In genomic region chrX:40094900-40095587, GRCh38 we compare ENCODE assay signal across 9 cellular contexts. TPM values are rescaled to one million over a fixed set of nuclear protein-coding genes. Genes with fewer than 3 reads are reported as not detected.
A peak's percentile ranks its signal among the peaks of the same experiment; 100 is the strongest.
DNase-seq lines count a peak whose midpoint lies in the region; ATAC-seq, FAIRE-seq and TF ChIP-seq lines count a peak whose summit lies in the region.
"Had no signal": no experiment of that assay in that cellular context is flagged by ENCODE, and none has a peak within 500 bp of the region (broad histone marks: within the 10 kb centered on the region; RNA-seq: fewer than 3 reads in every experiment).

No MANE protein-coding gene starts in this region.

- no peaks in the 10 kb centered on the region for H3K9me3 Mint-ChIP-seq in activated CD4-positive, alpha-beta T cell treated with anti-CD3 and anti-CD28 coated beads for 36 hours (ENCODE audit: low read depth)
- no peaks in the 10 kb centered on the region for H3K9me3 Mint-ChIP-seq in activated T-cell treated with anti-CD3 and anti-CD28 coated beads, Interleukin-2, amount 50 U/mL, for 4 hours

- TF ChIP-seq POLR2A in H54 (IDR thresholded peaks at IDR 0.05; ENCODE audit: low read depth, low read length) = no peak

- H3K4me1 ChIP-seq in subcutaneous abdominal adipose tissue (ENCODE audit: control insufficient read depth in 5 of 5, insufficient read depth in 5 of 5, low read length in 5 of 5) = peaks cover 0 to 55% (median 35%) of the 10 kb centered on the region in 5 donors

- H3K9me3 ChIP-seq in iPS-18c (ENCODE audit: control insufficient read depth, insufficient read depth, low read length) (peaks cover 22% of the 10 kb centered on the region), subcutaneous abdominal adipose tissue (ENCODE audit: control insufficient read depth in 5 of 5, low read length in 5 of 5) (no peaks in the 10 kb centered on the region)

- peak overlapping the region; percentile 86 for H3K4me3 Mint-ChIP-seq in activated CD4-positive, alpha-beta T cell treated with anti-CD3 and anti-CD28 coated beads for 36 hours
- peak overlapping the region; percentile 91 for H3K4me3 Mint-ChIP-seq in activated T-cell treated with anti-CD3 and anti-CD28 coated beads, Interleukin-2, amount 50 U/mL, for 4 hours

- peak overlapping the region; percentile 68 for H3K27ac Mint-ChIP-seq in activated CD4-positive, alpha-beta T cell treated with anti-CD3 and anti-CD28 coated beads for 36 hours

- FAIRE-seq in H54 (lab: Jason Lieb, UNC) = no peak
- FAIRE-seq: endometrium had no signal

- H3K27me3 ChIP-seq in subcutaneous abdominal adipose tissue (ENCODE audit: control insufficient read depth in 5 of 5, insufficient read depth in 4 of 5, low read length in 5 of 5) = peaks cover 0 to 30% (median 22%) of the 10 kb centered on the region in 5 donors

- peaks cover 3% of the 10 kb centered on the region for H3K36me3 Mint-ChIP-seq in activated CD4-positive, alpha-beta T cell treated with anti-CD3 and anti-CD28 coated beads for 36 hours (ENCODE audit: low read depth)
- H3K36me3 Mint-ChIP-seq in activated T-cell treated with anti-CD3 and anti-CD28 coated beads, Interleukin-2, amount 50 U/mL, for 4 hours (ENCODE audit: insufficient read depth) = peaks cover 3% of the 10 kb centered on the region

- ATAC-seq in activated CD4-positive, alpha-beta T cell treated with anti-CD3 and anti-CD28 coated beads for 36 hours = no peak
- ATAC-seq in activated T-cell treated with anti-CD3 and anti-CD28 coated beads, Interleukin-2, amount 50 U/mL, for 4 hours = no peak
- no peak for ATAC-seq in HG02938 (IDR thresholded peaks at IDR 0.05; ENCODE audit: unreplicated experiment)

- POLR2A ChIA-PET in activated CD4-positive, alpha-beta T cell treated with anti-CD3 and anti-CD28 coated beads for 36 hours (lab: Charles Lee) = interaction anchor here (0.5 to 0.6 kb wide), 2 partner anchors 62 to 348 kb away, joined by 4 to 5 read pairs; no protein-coding TSS in a partner anchor

- intact Hi-C loops in activated CD4-positive, alpha-beta T cell treated with anti-CD3 and anti-CD28 coated beads for 36 hours (cut with DNase I, micrococcal nuclease) = loop anchor here (1.0 to 10.0 kb wide), 9 partner anchors 11 to 1293 kb away; partner anchors contain the start of gene MID1IP1 (in 1 of the 2)

- no peaks in the 10 kb centered on the region for H3K27me3 Mint-ChIP-seq in activated CD4-positive, alpha-beta T cell treated with anti-CD3 and anti-CD28 coated beads for 36 hours
- no peaks in the 10 kb centered on the region for H3K27me3 Mint-ChIP-seq in activated T-cell treated with anti-CD3 and anti-CD28 coated beads, Interleukin-2, amount 50 U/mL, for 4 hours (ENCODE audit: low read depth)

- no peak for DNase-seq in activated CD4-positive, alpha-beta T cell treated with anti-CD3 and anti-CD28 coated beads for 36 hours
- no peak for DNase-seq in activated CD4-positive, alpha-beta T cell treated with anti-CD3 and anti-CD28 coated beads, Interleukin-2, amount 50 U/mL, for 48 hours
- DNase-seq in activated T-cell treated with anti-CD3 and anti-CD28 coated beads, Interleukin-2, amount 50 U/mL, for 4 hours = no peak
- DNase-seq in H54 (ENCODE audit: insufficient read length, low spot score) (no peak), NCI-H2171 treated with DMSO at 0.1 percent for 48 hours (lab: John Stamatoyannopoulos, UW) (no peak)

- peak overlapping the region in 1 of 5 donors; percentile 41 for H3K9ac ChIP-seq in subcutaneous abdominal adipose tissue (ENCODE audit: low read length in 5 of 5)

- no peaks in the 10 kb centered on the region for H3K36me3 ChIP-seq in subcutaneous abdominal adipose tissue (ENCODE audit: control insufficient read depth in 5 of 5, insufficient read depth in 5 of 5, low read length in 5 of 5)

- H3K4me1 Mint-ChIP-seq in activated CD4-positive, alpha-beta T cell treated with anti-CD3 and anti-CD28 coated beads for 36 hours = peaks cover 30% of the 10 kb centered on the region
- H3K4me1 Mint-ChIP-seq in activated T-cell treated with anti-CD3 and anti-CD28 coated beads, Interleukin-2, amount 50 U/mL, for 4 hours (ENCODE audit: low read depth) = peaks cover 31% of the 10 kb centered on the region

- no peak overlapping the region for H3K27ac ChIP-seq in subcutaneous abdominal adipose tissue (ENCODE audit: low read depth, low read length)

- CTCF ChIA-PET in activated CD4-positive, alpha-beta T cell treated with anti-CD3 and anti-CD28 coated beads for 36 hours (lab: Charles Lee) = interaction anchor here (0.6 to 0.9 kb wide), 5 partner anchors 16 to 682 kb away, joined by 3 to 5 read pairs (median 3); no protein-coding TSS in a partner anchor

- H3K4me3 ChIP-seq in iPS-18c (ENCODE audit: insufficient read depth, low read depth, low read length) (peak overlapping the region; percentile 55), subcutaneous abdominal adipose tissue (ENCODE audit: low read depth in 1 of 5, low read length in 5 of 5) (peak overlapping the region; percentile 56 to 71 (median 66))

RNA-seq across cellular contexts. Expression of gene BCOR, which starts 2.7 kb away (rescaled TPM):
- 10 to 100 TPM; 34.7 to 51.1 TPM for total RNA-seq in activated CD4-positive, alpha-beta T cell treated with anti-CD3 and anti-CD28 coated beads for 36 hours
- 10 to 100 TPM; 53.4 to 58.5 (median 54.5) TPM for total RNA-seq in activated T-cell treated with anti-CD3 and anti-CD28 coated beads, Interleukin-2, amount 50 U/mL, for 4 hours
